ENCODE assay signal across 8 cellular contexts in the genomic region with DNA sequence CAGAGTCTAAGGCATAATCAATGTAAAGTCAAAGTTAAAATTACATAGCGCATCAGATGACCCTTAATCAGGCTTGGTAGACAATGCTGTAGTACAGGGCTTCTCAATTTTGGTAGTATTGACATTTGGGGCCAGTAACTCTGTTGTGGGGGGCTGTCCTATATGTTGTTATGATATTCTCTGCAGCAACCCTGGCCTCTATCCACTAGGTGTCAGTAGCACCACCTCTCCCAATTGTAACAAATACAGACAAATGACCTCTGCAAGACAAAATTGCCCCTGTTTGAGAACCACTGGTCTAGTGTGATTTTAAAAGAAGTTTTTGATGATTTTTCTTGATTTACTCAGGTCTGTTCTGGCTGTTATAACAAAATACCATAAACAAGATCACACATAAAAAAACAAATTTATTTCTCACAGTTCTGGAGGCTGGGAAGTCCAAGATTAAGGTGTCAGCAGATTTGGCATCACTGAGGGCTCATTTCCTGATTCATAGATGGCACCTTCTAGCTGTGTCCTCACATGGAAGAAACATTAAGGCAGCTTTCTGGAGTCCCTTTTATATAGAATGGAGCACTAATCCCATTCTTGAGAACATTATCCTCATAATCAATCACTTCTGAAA. TPM values are rescaled to one million over a fixed set of nuclear protein-coding genes. Genes with fewer than 3 reads are reported as not detected.
DNase-seq lines count a peak whose midpoint lies in the region; ATAC-seq and TF ChIP-seq lines count a peak whose summit lies in the region.

No MANE protein-coding gene starts in this region.

- H3K4me1 Mint-ChIP-seq in CD4-positive, CD25-positive, alpha-beta regulatory T cell, result no peaks in the 10 kb centered on the region
- H3K4me1 Mint-ChIP-seq in activated B cell treated with CpG ODN at 0.5 μM for 24 hours, result no peaks in the 10 kb centered on the region

- H3K27me3 Mint-ChIP-seq in CD4-positive, CD25-positive, alpha-beta regulatory T cell, result peaks cover 28% of the 10 kb centered on the region
- H3K27me3 Mint-ChIP-seq in activated B cell treated with CpG ODN at 0.5 μM for 24 hours, result peaks cover 2% of the 10 kb centered on the region

- no peaks in the 10 kb centered on the region for H3K4me1 ChIP-seq in CD4-positive, CD25-positive, alpha-beta regulatory T cell (ENCODE audit: control insufficient read depth, insufficient read depth, low read length, poor library complexity, severe bottlenecking)
- no peaks in the 10 kb centered on the region for H3K4me1 ChIP-seq in psoas muscle

- CTCF ChIA-PET in activated B cell treated with CpG ODN at 0.5 μM for 24 hours (lab: Charles Lee), result interaction anchor here (0.6 to 3.9 kb wide), 14 partner anchors 9 to 112 kb away, joined by 3 to 23 read pairs (median 5); a partner anchor contains a TSS

- no peaks in the 10 kb centered on the region for H3K36me3 ChIP-seq in CD4-positive, CD25-positive, alpha-beta regulatory T cell (ENCODE audit: control insufficient read depth, insufficient read depth, low read length)
- H3K36me3 ChIP-seq in psoas muscle (ENCODE audit: insufficient read depth in 1 of 2, low read depth in 1 of 2), result no peaks in the 10 kb centered on the region

- H3K27ac ChIP-seq in CD4-positive, CD25-positive, alpha-beta regulatory T cell (ENCODE audit: insufficient read depth, low read length, poor library complexity, severe bottlenecking), result no peak overlapping the region
- H3K27ac ChIP-seq in psoas muscle, result no peak overlapping the region

- no peak overlapping the region for H3K27ac Mint-ChIP-seq in CD4-positive, CD25-positive, alpha-beta regulatory T cell
- no peak overlapping the region for H3K27ac Mint-ChIP-seq in activated B cell treated with CpG ODN at 0.5 μM for 24 hours

- TF ChIP-seq CTCF in NB4 (IDR thresholded peaks at IDR 0.05; ENCODE audit: low read depth, low read length), result peak; percentile 72
- TF ChIP-seq CTCF in activated B cell treated with CpG ODN at 0.5 μM for 24 hours (IDR thresholded peaks at IDR 0.05), result no peak
- TF ChIP-seq CTCF in foreskin fibroblast (IDR thresholded peaks at IDR 0.05; ENCODE audit: low read depth, low read length), result peak; percentile 84
- TF ChIP-seq CTCF in psoas muscle (IDR thresholded peaks at IDR 0.05), result peak; percentile 51
- TF ChIP-seq CTCF in lower leg skin (IDR thresholded peaks at IDR 0.05), result no peak

- intact Hi-C loops in activated B cell treated with CpG ODN at 0.5 μM for 24 hours (cut with micrococcal nuclease) (loop anchor here (1.0 kb wide), 2 partner anchors 65 to 111 kb away; no protein-coding TSS in a partner anchor), psoas muscle (cut with DNase I) (no loop called here), lower leg skin (cut with DNase I; ENCODE audit: low total_unique reads) (no loop called here)

- no peaks in the 10 kb centered on the region for H3K9me3 ChIP-seq in CD4-positive, CD25-positive, alpha-beta regulatory T cell (ENCODE audit: control insufficient read depth in 2 of 2, low read length in 2 of 2)
- H3K9me3 ChIP-seq in psoas muscle, result no peaks in the 10 kb centered on the region

- H3K4me3 Mint-ChIP-seq in CD4-positive, CD25-positive, alpha-beta regulatory T cell, result no peak overlapping the region
- H3K4me3 Mint-ChIP-seq in activated B cell treated with CpG ODN at 0.5 μM for 24 hours, result no peak overlapping the region

- no peaks in the 10 kb centered on the region for H3K36me3 Mint-ChIP-seq in CD4-positive, CD25-positive, alpha-beta regulatory T cell
- no peaks in the 10 kb centered on the region for H3K36me3 Mint-ChIP-seq in activated B cell treated with CpG ODN at 0.5 μM for 24 hours (ENCODE audit: low read depth)

- peak; percentile 52 to 75 for ATAC-seq in CD4-positive, CD25-positive, alpha-beta regulatory T cell (ENCODE audit: low read depth in 2 of 2)
- ATAC-seq in GM18505 (IDR thresholded peaks at IDR 0.05; ENCODE audit: unreplicated experiment), result peak; percentile 90
- ATAC-seq in HG02798 (IDR thresholded peaks at IDR 0.05; ENCODE audit: poor library complexity, unreplicated experiment), result peak; percentile 93
- ATAC-seq in activated B cell treated with CpG ODN at 0.5 μM for 24 hours (ENCODE audit: low read depth), result peak; percentile 82
- peak in 2 of 4 donors; percentile 42 to 55 for ATAC-seq in psoas muscle

- POLR2A ChIA-PET in activated B cell treated with CpG ODN at 0.5 μM for 24 hours (lab: Charles Lee), result interaction anchor here (0.8 kb wide), 1 partner anchor 87 kb away, joined by 3 read pairs; no protein-coding TSS in a partner anchor

- 89 to 97% (median 97%) methylated on average over 1 of the region's 1 CpG for WGBS in psoas muscle, 3 donors
- WGBS in lower leg skin, 2 donors, result 97 to 100% methylated on average over 1 of the region's 1 CpG

- H3K4me3 ChIP-seq in CD4-positive, CD25-positive, alpha-beta regulatory T cell (ENCODE audit: low read depth, low read length), result no peak overlapping the region
- H3K4me3 ChIP-seq in NB4 (ENCODE audit: low read depth, low read length), result no peak overlapping the region
- H3K4me3 ChIP-seq in foreskin fibroblast (ENCODE audit: low read depth in 1 of 2, low read length in 2 of 2), result no peak overlapping the region
- no peak overlapping the region for H3K4me3 ChIP-seq in psoas muscle
- no peak overlapping the region for H3K4me3 ChIP-seq in lower leg skin (ENCODE audit: low read depth, poor library complexity, severe bottlenecking)

- H3K9me3 Mint-ChIP-seq in CD4-positive, CD25-positive, alpha-beta regulatory T cell, result no peaks in the 10 kb centered on the region
- no peaks in the 10 kb centered on the region for H3K9me3 Mint-ChIP-seq in activated B cell treated with CpG ODN at 0.5 μM for 24 hours

- peaks cover 5% of the 10 kb centered on the region for H3K27me3 ChIP-seq in CD4-positive, CD25-positive, alpha-beta regulatory T cell (ENCODE audit: control insufficient read depth, insufficient read depth, low read length)
- H3K27me3 ChIP-seq in psoas muscle (ENCODE audit: insufficient read depth in 3 of 3, low read length in 2 of 3), result peaks cover 0 to 3% (median 0%) of the 10 kb centered on the region in 3 donors

- peak in 2 of 3 donors; percentile 27 to 63 for DNase-seq in CD4-positive, CD25-positive, alpha-beta regulatory T cell
- DNase-seq in NB4 (ENCODE audit: low read depth) (peak; percentile 53), activated B cell treated with CpG ODN at 0.5 μM for 24 hours (no peak), foreskin fibroblast (peak; percentile 26 to 66), psoas muscle (no peak), lower leg skin (ENCODE audit: low spot score in 2 of 2) (no peak)

- TF ChIP-seq POLR2A in GM18505 (IDR thresholded peaks at IDR 0.05; ENCODE audit: borderline replicate concordance, extremely low read depth, insufficient read depth, insufficient read length), result no peak
- no peak for TF ChIP-seq POLR2A in NB4 (IDR thresholded peaks at IDR 0.05; ENCODE audit: extremely low read depth, insufficient read length)
- no peak for TF ChIP-seq POLR2A in lower leg skin (IDR thresholded peaks at IDR 0.05)

RNA-seq across cellular contexts. Expression of a gene that starts 37.6 kb away (rescaled TPM):
- total RNA-seq in CD4-positive, CD25-positive, alpha-beta regulatory T cell, result 47.6 TPM
- 10 to 100 TPM; 31.7 to 49.3 (median 41.1) TPM for polyA plus RNA-seq in CD4-positive, CD25-positive, alpha-beta regulatory T cell
- total RNA-seq in activated B cell treated with CpG ODN at 0.5 μM for 24 hours (9.0 and 9.4 TPM in 2 replicates), psoas muscle (1 to 10 TPM; 2.9 to 5.4 (median 3.2) TPM), lower leg skin (10 to 100 TPM; 14.6 to 40.8 (median 23.7) TPM)
- polyA plus RNA-seq in psoas muscle, result 1 to 10 TPM; 1.3 to 2.0 (median 1.8) TPM

Comparison
In these comparisons a context has a peak if more than half of its experiments do, and no peak if none do; other contexts are left out.
1. DNase-seq: peak in CD4-positive, CD25-positive, alpha-beta regulatory T cell (2 of 3), NB4 (single experiment) and foreskin fibroblast (2 of 2); none in activated B cell treated with CpG ODN at 0.5 μM for 24 hours (single experiment), psoas muscle (0 of 2) and lower leg skin (0 of 2).
2. CTCF ChIP-seq: peak in NB4 (single experiment), foreskin fibroblast (single experiment) and psoas muscle (single experiment); none in activated B cell treated with CpG ODN at 0.5 μM for 24 hours (single experiment) and lower leg skin (0 of 3).